ENCODE assay signal across 13 cellular contexts in the genomic region with DNA sequence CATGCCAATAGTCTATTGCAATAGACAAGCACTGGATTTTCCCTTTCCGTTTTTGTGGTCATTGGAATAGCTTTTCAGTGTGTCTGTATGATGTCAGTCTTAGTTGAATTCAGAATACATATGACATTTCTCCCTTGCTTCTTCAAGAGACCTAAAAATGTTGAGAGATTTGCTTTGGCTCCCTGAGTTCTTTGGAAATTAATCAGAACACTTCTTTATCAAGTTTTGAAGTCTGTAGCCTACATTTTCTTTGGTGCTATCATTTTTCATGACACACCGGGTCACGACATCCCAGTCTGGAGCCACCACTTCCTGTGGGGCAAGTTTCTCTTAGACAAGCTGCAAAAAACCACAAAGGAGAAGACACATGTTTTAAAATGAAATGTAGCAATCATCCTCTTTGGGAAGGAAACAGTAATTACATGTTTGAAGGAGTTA.
DNase-seq lines count a peak whose midpoint lies in the region; ATAC-seq and TF ChIP-seq lines count a peak whose summit lies in the region.
"Had no signal": no experiment of that assay in that cellular context is flagged by ENCODE, and none has a peak within 500 bp of the region (broad histone marks: within the 10 kb centered on the region; RNA-seq: fewer than 3 reads in every experiment).

No MANE protein-coding gene starts in this region.

- no peak overlapping the region for H2AFZ ChIP-seq in mesenchymal stem cell (ENCODE audit: low read depth, low read length)

- peaks cover 16% of the 10 kb centered on the region for H3K4me1 Mint-ChIP-seq in activated CD8-positive, alpha-beta T cell treated with anti-CD3 and anti-CD28 coated beads, Interleukin-2, amount 10 ng/mL, durations not matched to agents 7 days and 5 days (ENCODE audit: low read depth)
- peaks cover 16% of the 10 kb centered on the region for H3K4me1 Mint-ChIP-seq in CD8-positive, alpha-beta T cell (ENCODE audit: low read depth)

- H4K20me1 ChIP-seq in BLaER1 treated with 17β-estradiol and CSF1 and Interleukin-3, amounts not matched to agents 10 nM and 100 nM: no peaks in the 10 kb centered on the region

- H4K91ac ChIP-seq in mesenchymal stem cell (ENCODE audit: low read length): no peak overlapping the region

- H3K27me3 Mint-ChIP-seq in activated CD8-positive, alpha-beta T cell treated with anti-CD3 and anti-CD28 coated beads, Interleukin-2, amount 10 ng/mL, durations not matched to agents 7 days and 5 days (ENCODE audit: low read depth): peaks cover 13% of the 10 kb centered on the region
- no peaks in the 10 kb centered on the region for H3K27me3 Mint-ChIP-seq in CD8-positive, alpha-beta T cell (ENCODE audit: low read depth)

- no peaks in the 10 kb centered on the region for H3K9me3 Mint-ChIP-seq in activated CD8-positive, alpha-beta T cell treated with anti-CD3 and anti-CD28 coated beads, Interleukin-2, amount 10 ng/mL, durations not matched to agents 7 days and 5 days (ENCODE audit: insufficient read depth)
- H3K9me3 Mint-ChIP-seq in CD8-positive, alpha-beta T cell: no peaks in the 10 kb centered on the region

- TF ChIP-seq CTCF in CD8-positive, alpha-beta T cell (IDR thresholded peaks at IDR 0.05): no peak

- no peak overlapping the region for H2BK120ac ChIP-seq in mesenchymal stem cell (ENCODE audit: low read depth, low read length)

- CTCF ChIA-PET in activated CD8-positive, alpha-beta T cell treated with anti-CD3 and anti-CD28 coated beads, Interleukin-2, amount 10 ng/mL, durations not matched to agents 7 days and 5 days (lab: Charles Lee): no interaction called here
- CTCF ChIA-PET in CD8-positive, alpha-beta T cell (lab: Charles Lee): no interaction called here

- no peak overlapping the region for H3K27ac Mint-ChIP-seq in activated CD8-positive, alpha-beta T cell treated with anti-CD3 and anti-CD28 coated beads, Interleukin-2, amount 10 ng/mL, durations not matched to agents 7 days and 5 days
- H3K27ac Mint-ChIP-seq in CD8-positive, alpha-beta T cell: no peak overlapping the region

- no peak overlapping the region for H2BK12ac ChIP-seq in mesenchymal stem cell (ENCODE audit: low read length in 2 of 2)

- no peak overlapping the region for H3K23ac ChIP-seq in mesenchymal stem cell (ENCODE audit: low read length in 2 of 2)

- no peak overlapping the region for H2BK5ac ChIP-seq in mesenchymal stem cell (ENCODE audit: low read depth, low read length, poor library complexity, severe bottlenecking)

- intact Hi-C loops in aorta (cut with DNase I): no loop called here
- intact Hi-C loops in CD8-positive, alpha-beta T cell (cut with DNase I, micrococcal nuclease): no loop called here

- no peak overlapping the region for H2BK15ac ChIP-seq in mesenchymal stem cell (ENCODE audit: low read depth, poor library complexity, severe bottlenecking)

- peak overlapping the region in 9 of 11 experiments; percentile 64 to 85 (median 74); a peak in 18 of 22 replicates for H3K9ac ChIP-seq in BLaER1 treated with 17β-estradiol and CSF1 and Interleukin-3, amounts not matched to agents 10 nM and 100 nM
- H3K9ac ChIP-seq in mesenchymal stem cell (ENCODE audit: low read length): no peak overlapping the region

- H3K4ac ChIP-seq in mesenchymal stem cell (ENCODE audit: low read depth in 1 of 2, low read length in 2 of 2): no peak overlapping the region

- no peak overlapping the region for H3K4me3 Mint-ChIP-seq in activated CD8-positive, alpha-beta T cell treated with anti-CD3 and anti-CD28 coated beads, Interleukin-2, amount 10 ng/mL, durations not matched to agents 7 days and 5 days
- no peak overlapping the region for H3K4me3 Mint-ChIP-seq in CD8-positive, alpha-beta T cell

- DNase-seq in KBM-7 (peak; percentile 17), mesenchymal stem cell (peak; percentile 92), aorta (no peak), activated T-cell treated with anti-CD3 and anti-CD28 coated beads for 4 hours (no peak)
- DNase-seq in activated CD8-positive, alpha-beta T cell treated with anti-CD3 and anti-CD28 coated beads, Interleukin-2, amount 10 ng/mL, durations not matched to agents 7 days and 5 days: peak; percentile 40
- DNase-seq in CD8-positive, alpha-beta T cell: no peak
- DNase-seq: activated effector memory CD4-positive, alpha-beta T cell treated with Interleukin-2 at 50 U/mL for 16 hours; dermis blood vessel endothelial cell; NCI-H2107; upper lobe of left lung; WERI-Rb-1 had no signal

- peak overlapping the region in 10 of 11 experiments; percentile 67 to 98 (median 90); a peak in 20 of 22 replicates for H3K27ac ChIP-seq in BLaER1 treated with 17β-estradiol and CSF1 and Interleukin-3, amounts not matched to agents 10 nM and 100 nM
- H3K27ac ChIP-seq in mesenchymal stem cell (ENCODE audit: low read length, poor library complexity, severe bottlenecking) (no peak overlapping the region), aorta (ENCODE audit: low read depth in 1 of 2, low read length in 2 of 2) (no peak overlapping the region)
- H3K27ac ChIP-seq in CD8-positive, alpha-beta T cell (ENCODE audit: low read depth, low read length): no peak overlapping the region
- H3K27ac ChIP-seq: upper lobe of left lung, WERI-Rb-1 had no signal

- no peaks in the 10 kb centered on the region for H3K79me1 ChIP-seq in mesenchymal stem cell (replicated peaks; ENCODE audit: low read length, poor library complexity, severe bottlenecking)

- peaks cover 41 to 68% (median 62%) of the 10 kb centered on the region in 10 experiments for H3K4me1 ChIP-seq in BLaER1 treated with 17β-estradiol and CSF1 and Interleukin-3, amounts not matched to agents 10 nM and 100 nM
- H3K4me1 ChIP-seq in mesenchymal stem cell (ENCODE audit: control insufficient read depth, insufficient read depth, low read depth, low read length): no peaks in the 10 kb centered on the region
- H3K4me1 ChIP-seq in aorta (ENCODE audit: control insufficient read depth in 1 of 2, insufficient read depth in 2 of 2, low read length in 2 of 2): no peaks in the 10 kb centered on the region
- H3K4me1 ChIP-seq in CD8-positive, alpha-beta T cell (ENCODE audit: insufficient read depth, low read length): no peaks in the 10 kb centered on the region
- H3K4me1 ChIP-seq: upper lobe of left lung had no signal

- no peak overlapping the region for H2AK5ac ChIP-seq in mesenchymal stem cell (ENCODE audit: low read length, severe bottlenecking)

- in situ Hi-C loops in KBM-7 (cut with MboI; ENCODE audit: low pct_unique_long_range_greater_than_20kb, low sequenced_read_pairs): no loop called here

- peak overlapping the region; percentile 80 to 91 (median 85) for H3K4me2 ChIP-seq in BLaER1 treated with 17β-estradiol and CSF1 and Interleukin-3, amounts not matched to agents 10 nM and 100 nM
- no peak overlapping the region for H3K4me2 ChIP-seq in mesenchymal stem cell (ENCODE audit: low read length, poor library complexity, severe bottlenecking)

- H4K8ac ChIP-seq in mesenchymal stem cell (ENCODE audit: low read length): no peak overlapping the region

- no peaks in the 10 kb centered on the region for H3K36me3 Mint-ChIP-seq in activated CD8-positive, alpha-beta T cell treated with anti-CD3 and anti-CD28 coated beads, Interleukin-2, amount 10 ng/mL, durations not matched to agents 7 days and 5 days (ENCODE audit: low read depth)
- no peaks in the 10 kb centered on the region for H3K36me3 Mint-ChIP-seq in CD8-positive, alpha-beta T cell

- no peak overlapping the region for H3K14ac ChIP-seq in mesenchymal stem cell (ENCODE audit: low read length in 2 of 2)

- ATAC-seq in activated CD8-positive, alpha-beta T cell treated with anti-CD3 and anti-CD28 coated beads, Interleukin-2, amount 10 ng/mL, durations not matched to agents 7 days and 5 days: no peak
- ATAC-seq in aorta (ENCODE audit: low FRiP score) (no peak), HG02642 (IDR thresholded peaks at IDR 0.05; ENCODE audit: poor library complexity, unreplicated experiment) (no peak)
- no peak for ATAC-seq in CD8-positive, alpha-beta T cell

- peak overlapping the region in 3 of 10 experiments; percentile 7 to 8 (median 7); a peak in 5 of 20 replicates for H3K4me3 ChIP-seq in BLaER1 treated with 17β-estradiol and CSF1 and Interleukin-3, amounts not matched to agents 10 nM and 100 nM
- no peak overlapping the region for H3K4me3 ChIP-seq in mesenchymal stem cell (ENCODE audit: insufficient read depth in 1 of 2, low read depth in 1 of 2, low read length in 2 of 2)
- no peak overlapping the region for H3K4me3 ChIP-seq in aorta (ENCODE audit: low read length in 2 of 2)
- no peak overlapping the region for H3K4me3 ChIP-seq in CD8-positive, alpha-beta T cell (ENCODE audit: low read depth, low read length)
- H3K4me3 ChIP-seq: upper lobe of left lung had no signal

- 0% methylated on average over 2 of the region's 3 CpGs for WGBS in mesenchymal stem cell
- WGBS in aorta, 2 donors: 12 to 13% methylated on average over 3 of the region's 3 CpGs

- POLR2A ChIA-PET in activated CD8-positive, alpha-beta T cell treated with anti-CD3 and anti-CD28 coated beads, Interleukin-2, amount 10 ng/mL, durations not matched to agents 7 days and 5 days (lab: Charles Lee): no interaction called here
- POLR2A ChIA-PET in CD8-positive, alpha-beta T cell (lab: Charles Lee): no interaction called here

- peaks cover 13 to 33% (median 27%) of the 10 kb centered on the region in 11 experiments for H3K9me3 ChIP-seq in BLaER1 treated with 17β-estradiol and CSF1 and Interleukin-3, amounts not matched to agents 10 nM and 100 nM (replicated peaks in 1 of 11)
- H3K9me3 ChIP-seq in mesenchymal stem cell (ENCODE audit: control insufficient read depth, low read length): no peaks in the 10 kb centered on the region
- H3K9me3 ChIP-seq in aorta (ENCODE audit: control insufficient read depth, low read length): no peaks in the 10 kb centered on the region
- H3K9me3 ChIP-seq in CD8-positive, alpha-beta T cell (ENCODE audit: low read length): no peaks in the 10 kb centered on the region
- H3K9me3 ChIP-seq: upper lobe of left lung had no signal

- H3K27me3 ChIP-seq in BLaER1 treated with 17β-estradiol and CSF1 and Interleukin-3, amounts not matched to agents 10 nM and 100 nM: peaks cover 0 to 6% (median 0%) of the 10 kb centered on the region in 11 experiments; a peak in 1 of 22 replicates
- H3K27me3 ChIP-seq in mesenchymal stem cell (ENCODE audit: control insufficient read depth in 1 of 2, insufficient read depth in 1 of 2, low read length in 2 of 2): no peaks in the 10 kb centered on the region
- no peaks in the 10 kb centered on the region for H3K27me3 ChIP-seq in aorta (ENCODE audit: control insufficient read depth in 1 of 2, insufficient read depth in 2 of 2, low read length in 1 of 2)
- no peaks in the 10 kb centered on the region for H3K27me3 ChIP-seq in CD8-positive, alpha-beta T cell (ENCODE audit: insufficient read depth, low read length)
- H3K27me3 ChIP-seq: upper lobe of left lung had no signal

- H3K18ac ChIP-seq in mesenchymal stem cell (ENCODE audit: low read depth in 1 of 2, low read length in 2 of 2): no peak overlapping the region

- 0 out of 22 replicates have a peak, but pooled peaks cover 0 to 5% (median 0%) of the 10 kb centered on the region in 11 experiments for H3K36me3 ChIP-seq in BLaER1 treated with 17β-estradiol and CSF1 and Interleukin-3, amounts not matched to agents 10 nM and 100 nM
- H3K36me3 ChIP-seq in mesenchymal stem cell (ENCODE audit: control insufficient read depth in 1 of 2, insufficient read depth in 2 of 2, low read depth in 1 of 2, low read length in 2 of 2): no peaks in the 10 kb centered on the region
- H3K36me3 ChIP-seq in aorta (ENCODE audit: control insufficient read depth in 1 of 2, insufficient read depth in 2 of 2, low read length in 1 of 2): no peaks in the 10 kb centered on the region
- H3K36me3 ChIP-seq in CD8-positive, alpha-beta T cell (ENCODE audit: insufficient read depth, low read length): no peaks in the 10 kb centered on the region
- H3K36me3 ChIP-seq: upper lobe of left lung, WERI-Rb-1 had no signal

Comparison
In these comparisons a context has a peak if more than half of its experiments do, and no peak if none do; other contexts are left out.
1. H3K27ac ChIP-seq: peak in BLaER1 treated with 17β-estradiol and CSF1 and Interleukin-3, amounts not matched to agents 10 nM and 100 nM (10 of 11); none in mesenchymal stem cell (single experiment), aorta (0 of 2) and CD8-positive, alpha-beta T cell (single experiment).
2. DNase-seq: peak in KBM-7 (single experiment), activated CD8-positive, alpha-beta T cell treated with anti-CD3 and anti-CD28 coated beads, Interleukin-2, amount 10 ng/mL, durations not matched to agents 7 days and 5 days (single experiment) and mesenchymal stem cell (single experiment); none in aorta (0 of 2), activated T-cell treated with anti-CD3 and anti-CD28 coated beads for 4 hours (single experiment) and CD8-positive, alpha-beta T cell (0 of 7).